ENCODE assay signal across 9 cellular contexts in genomic region chr15:76012021-76012551, GRCh38. TPM values are rescaled to one million over a fixed set of nuclear protein-coding genes. Genes with fewer than 3 reads are reported as not detected.
DNase-seq lines count a peak whose midpoint lies in the region; ATAC-seq and TF ChIP-seq lines count a peak whose summit lies in the region.
"Had no signal": no experiment of that assay in that cellular context is flagged by ENCODE, and none has a peak within 500 bp of the region (broad histone marks: within the 10 kb centered on the region; RNA-seq: fewer than 3 reads in every experiment).

A gene with protein sequence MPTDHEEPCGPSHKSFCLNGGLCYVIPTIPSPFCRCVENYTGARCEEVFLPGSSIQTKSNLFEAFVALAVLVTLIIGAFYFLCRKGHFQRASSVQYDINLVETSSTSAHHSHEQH (minus strand): TSS chr15:76012424. CDS start chr15:76011230, 1,194 bp downstream.

- H3K4me1 ChIP-seq in OCI-LY3 (ENCODE audit: low read length): no peaks in the 10 kb centered on the region
- H3K4me1 ChIP-seq in skeletal muscle satellite cell (ENCODE audit: control insufficient read depth, insufficient read depth, low read length): no peaks in the 10 kb centered on the region

- H3K9me3 ChIP-seq in OCI-LY3 (ENCODE audit: insufficient read depth, low read length) (no peaks in the 10 kb centered on the region), skeletal muscle satellite cell (replicated peaks; ENCODE audit: low read length) (no peaks in the 10 kb centered on the region)

- peak within 1 kb of the TSS; percentile 16 for H3K4me2 ChIP-seq in OCI-LY3 (ENCODE audit: low read length)
- H3K4me2 ChIP-seq in skeletal muscle satellite cell (ENCODE audit: low read length): peak within 1 kb of the TSS; percentile 73

- H3K27ac ChIP-seq in OCI-LY3 (ENCODE audit: low read length): no peak within 1 kb of the TSS

- peak within 1 kb of the TSS; percentile 2; the same call in 1 of the 2 replicates for H2AFZ ChIP-seq in OCI-LY3 (ENCODE audit: low read depth, low read length)

- no peak for TF ChIP-seq CTCF in OCI-LY3 (IDR thresholded peaks at IDR 0.05; ENCODE audit: low read depth, low read length)
- TF ChIP-seq CTCF in fibroblast of mammary gland (conservative IDR thresholded peaks at IDR 0.05; ENCODE audit: control insufficient read depth, insufficient read depth, low read depth, low read length): no peak

- H3K79me2 ChIP-seq in OCI-LY3 (ENCODE audit: low read length): no peaks in the 10 kb centered on the region

- no peak within 1 kb of the TSS for H3K4me3 ChIP-seq in OCI-LY3 (ENCODE audit: low read length)
- no peak within 1 kb of the TSS for H3K4me3 ChIP-seq in fibroblast of mammary gland (ENCODE audit: control insufficient read depth, low read depth, low read length)
- H3K4me3 ChIP-seq in skeletal muscle satellite cell (ENCODE audit: low read length): peak within 1 kb of the TSS; percentile 43
- H3K4me3 ChIP-seq: lung had no signal

- ATAC-seq in HG03159 (IDR thresholded peaks at IDR 0.05; ENCODE audit: unreplicated experiment): no peak
- ATAC-seq in HG02763 (IDR thresholded peaks at IDR 0.05; ENCODE audit: unreplicated experiment): no peak
- ATAC-seq in GM18505 (IDR thresholded peaks at IDR 0.05; ENCODE audit: unreplicated experiment): no peak

- H3K9ac ChIP-seq in OCI-LY3 (ENCODE audit: low read length) (no peak within 1 kb of the TSS), skeletal muscle satellite cell (ENCODE audit: low read depth, low read length) (no peak within 1 kb of the TSS)

- DNase-seq in HCEC 1CT (peak; percentile 1), fibroblast of mammary gland (ENCODE audit: low read depth) (peak; percentile 2), SW 1271 (lab: John Stamatoyannopoulos, UW) (no peak)

- H3K36me3 ChIP-seq in OCI-LY3 (replicated peaks; ENCODE audit: low read depth, low read length) (no peaks in the 10 kb centered on the region), skeletal muscle satellite cell (ENCODE audit: insufficient read depth, low read length) (no peaks in the 10 kb centered on the region)

- H4K20me1 ChIP-seq in OCI-LY3 (ENCODE audit: insufficient read depth, low read length): no peaks in the 10 kb centered on the region

- no peak for TF ChIP-seq POLR2A in GM18505 (IDR thresholded peaks at IDR 0.05; ENCODE audit: borderline replicate concordance, extremely low read depth, insufficient read depth, insufficient read length)

- H3K27me3 ChIP-seq in OCI-LY3 (ENCODE audit: low read depth, low read length) (no peaks in the 10 kb centered on the region), skeletal muscle satellite cell (ENCODE audit: control insufficient read depth, insufficient read depth, low read length) (peaks cover 28% of the 10 kb centered on the region)

RNA-seq across cellular contexts. Expression of the gene that starts here (rescaled TPM):
- not detected in 2 replicates for total RNA-seq in skeletal muscle satellite cell (2012; rRNA removed)

Comparison
In these comparisons a context has a peak if more than half of its experiments do, and no peak if none do; other contexts are left out.
1. DNase-seq: peak in HCEC 1CT (single experiment) and fibroblast of mammary gland (single experiment); none in SW 1271 (0 of 2).